1 cellular context compared by ENCODE assay signal in the genomic region with DNA sequence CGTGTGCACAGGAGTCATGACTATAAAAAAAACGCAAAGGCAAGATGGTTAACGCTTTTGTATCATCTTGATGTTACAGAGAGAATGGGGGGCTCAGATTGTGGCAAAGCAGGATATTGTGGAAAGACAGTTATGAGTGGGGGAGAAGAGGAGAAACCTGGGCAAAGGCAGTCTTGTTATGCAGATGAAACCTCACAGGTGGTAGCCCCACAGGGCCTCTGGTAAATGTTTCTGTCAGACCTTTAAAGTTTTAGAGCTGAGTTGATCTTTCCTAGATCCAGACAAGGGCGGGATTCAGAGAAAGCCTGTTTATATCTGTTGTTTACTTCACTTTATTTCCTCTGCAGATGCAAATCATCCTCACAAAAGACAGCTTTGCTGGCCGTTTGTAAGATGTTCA.
TF ChIP-seq lines count a peak whose summit lies in the region.

No MANE protein-coding gene starts in this region.

TF ChIP-seq in GM23338, 12 proteins besides CTCF, POLR2A, EP300 and RAD21 (continued from another document):
- TF ChIP-seq, protein P1, sequence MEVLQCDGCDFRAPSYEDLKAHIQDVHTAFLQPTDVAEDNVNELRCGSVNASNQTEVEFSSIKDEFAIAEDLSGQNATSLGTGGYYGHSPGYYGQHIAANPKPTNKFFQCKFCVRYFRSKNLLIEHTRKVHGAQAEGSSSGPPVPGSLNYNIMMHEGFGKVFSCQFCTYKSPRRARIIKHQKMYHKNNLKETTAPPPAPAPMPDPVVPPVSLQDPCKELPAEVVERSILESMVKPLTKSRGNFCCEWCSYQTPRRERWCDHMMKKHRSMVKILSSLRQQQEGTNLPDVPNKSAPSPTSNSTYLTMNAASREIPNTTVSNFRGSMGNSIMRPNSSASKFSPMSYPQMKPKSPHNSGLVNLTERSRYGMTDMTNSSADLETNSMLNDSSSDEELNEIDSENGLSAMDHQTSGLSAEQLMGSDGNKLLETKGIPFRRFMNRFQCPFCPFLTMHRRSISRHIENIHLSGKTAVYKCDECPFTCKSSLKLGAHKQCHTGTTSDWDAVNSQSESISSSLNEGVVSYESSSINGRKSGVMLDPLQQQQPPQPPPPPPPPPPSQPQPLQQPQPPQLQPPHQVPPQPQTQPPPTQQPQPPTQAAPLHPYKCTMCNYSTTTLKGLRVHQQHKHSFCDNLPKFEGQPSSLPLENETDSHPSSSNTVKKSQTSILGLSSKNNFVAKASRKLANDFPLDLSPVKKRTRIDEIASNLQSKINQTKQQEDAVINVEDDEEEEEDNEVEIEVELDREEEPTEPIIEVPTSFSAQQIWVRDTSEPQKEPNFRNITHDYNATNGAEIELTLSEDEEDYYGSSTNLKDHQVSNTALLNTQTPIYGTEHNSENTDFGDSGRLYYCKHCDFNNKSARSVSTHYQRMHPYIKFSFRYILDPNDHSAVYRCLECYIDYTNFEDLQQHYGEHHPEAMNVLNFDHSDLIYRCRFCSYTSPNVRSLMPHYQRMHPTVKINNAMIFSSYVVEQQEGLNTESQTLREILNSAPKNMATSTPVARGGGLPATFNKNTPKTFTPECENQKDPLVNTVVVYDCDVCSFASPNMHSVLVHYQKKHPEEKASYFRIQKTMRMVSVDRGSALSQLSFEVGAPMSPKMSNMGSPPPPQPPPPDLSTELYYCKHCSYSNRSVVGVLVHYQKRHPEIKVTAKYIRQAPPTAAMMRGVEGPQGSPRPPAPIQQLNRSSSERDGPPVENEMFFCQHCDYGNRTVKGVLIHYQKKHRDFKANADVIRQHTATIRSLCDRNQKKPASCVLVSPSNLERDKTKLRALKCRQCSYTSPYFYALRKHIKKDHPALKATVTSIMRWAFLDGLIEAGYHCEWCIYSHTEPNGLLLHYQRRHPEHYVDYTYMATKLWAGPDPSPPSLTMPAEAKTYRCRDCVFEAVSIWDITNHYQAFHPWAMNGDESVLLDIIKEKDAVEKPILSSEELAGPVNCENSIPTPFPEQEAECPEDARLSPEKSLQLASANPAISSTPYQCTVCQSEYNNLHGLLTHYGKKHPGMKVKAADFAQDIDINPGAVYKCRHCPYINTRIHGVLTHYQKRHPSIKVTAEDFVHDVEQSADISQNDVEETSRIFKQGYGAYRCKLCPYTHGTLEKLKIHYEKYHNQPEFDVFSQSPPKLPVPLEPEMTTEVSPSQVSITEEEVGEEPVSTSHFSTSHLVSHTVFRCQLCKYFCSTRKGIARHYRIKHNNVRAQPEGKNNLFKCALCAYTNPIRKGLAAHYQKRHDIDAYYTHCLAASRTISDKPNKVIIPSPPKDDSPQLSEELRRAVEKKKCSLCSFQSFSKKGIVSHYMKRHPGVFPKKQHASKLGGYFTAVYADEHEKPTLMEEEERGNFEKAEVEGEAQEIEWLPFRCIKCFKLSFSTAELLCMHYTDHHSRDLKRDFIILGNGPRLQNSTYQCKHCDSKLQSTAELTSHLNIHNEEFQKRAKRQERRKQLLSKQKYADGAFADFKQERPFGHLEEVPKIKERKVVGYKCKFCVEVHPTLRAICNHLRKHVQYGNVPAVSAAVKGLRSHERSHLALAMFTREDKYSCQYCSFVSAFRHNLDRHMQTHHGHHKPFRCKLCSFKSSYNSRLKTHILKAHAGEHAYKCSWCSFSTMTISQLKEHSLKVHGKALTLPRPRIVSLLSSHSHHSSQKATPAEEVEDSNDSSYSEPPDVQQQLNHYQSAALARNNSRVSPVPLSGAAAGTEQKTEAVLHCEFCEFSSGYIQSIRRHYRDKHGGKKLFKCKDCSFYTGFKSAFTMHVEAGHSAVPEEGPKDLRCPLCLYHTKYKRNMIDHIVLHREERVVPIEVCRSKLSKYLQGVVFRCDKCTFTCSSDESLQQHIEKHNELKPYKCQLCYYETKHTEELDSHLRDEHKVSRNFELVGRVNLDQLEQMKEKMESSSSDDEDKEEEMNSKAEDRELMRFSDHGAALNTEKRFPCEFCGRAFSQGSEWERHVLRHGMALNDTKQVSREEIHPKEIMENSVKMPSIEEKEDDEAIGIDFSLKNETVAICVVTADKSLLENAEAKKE (CRISPR knock-in tag; IDR thresholded peaks at IDR 0.05): no peak; the same call in 1 of the 2 replicates
- TF ChIP-seq CREB1 (CRISPR knock-in tag; IDR thresholded peaks at IDR 0.05; ENCODE audit: low read depth): no peak
- peak; percentile 76; the same call in 1 of the 2 replicates for TF ChIP-seq NANOG (IDR thresholded peaks at IDR 0.05; ENCODE audit: borderline replicate concordance)
